1 cellular context compared by ENCODE assay signal in genomic region chr1:25562101-25562927, GRCh38.
TF ChIP-seq lines count a peak whose summit lies in the region.

No MANE protein-coding gene starts in this region.

TF ChIP-seq in GM23338, 12 proteins besides CTCF, POLR2A, EP300 and RAD21 (continued from another document):
- TF ChIP-seq, protein P1, sequence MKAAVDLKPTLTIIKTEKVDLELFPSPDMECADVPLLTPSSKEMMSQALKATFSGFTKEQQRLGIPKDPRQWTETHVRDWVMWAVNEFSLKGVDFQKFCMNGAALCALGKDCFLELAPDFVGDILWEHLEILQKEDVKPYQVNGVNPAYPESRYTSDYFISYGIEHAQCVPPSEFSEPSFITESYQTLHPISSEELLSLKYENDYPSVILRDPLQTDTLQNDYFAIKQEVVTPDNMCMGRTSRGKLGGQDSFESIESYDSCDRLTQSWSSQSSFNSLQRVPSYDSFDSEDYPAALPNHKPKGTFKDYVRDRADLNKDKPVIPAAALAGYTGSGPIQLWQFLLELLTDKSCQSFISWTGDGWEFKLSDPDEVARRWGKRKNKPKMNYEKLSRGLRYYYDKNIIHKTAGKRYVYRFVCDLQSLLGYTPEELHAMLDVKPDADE (IDR thresholded peaks at IDR 0.05), result no peak
- TF ChIP-seq EZH2 (IDR thresholded peaks at IDR 0.05; ENCODE audit: low read depth, unreplicated experiment), result no peak
- TF ChIP-seq REST (IDR thresholded peaks at IDR 0.05; ENCODE audit: unreplicated experiment), result no peak
- TF ChIP-seq POLR2AphosphoS5 (IDR thresholded peaks at IDR 0.05; ENCODE audit: low read depth), result no peak
TF ChIP-seq in GM23338: peak in this region for 0.
